Comparison of ENCODE assay signal across 8 cellular contexts in the genomic region with DNA sequence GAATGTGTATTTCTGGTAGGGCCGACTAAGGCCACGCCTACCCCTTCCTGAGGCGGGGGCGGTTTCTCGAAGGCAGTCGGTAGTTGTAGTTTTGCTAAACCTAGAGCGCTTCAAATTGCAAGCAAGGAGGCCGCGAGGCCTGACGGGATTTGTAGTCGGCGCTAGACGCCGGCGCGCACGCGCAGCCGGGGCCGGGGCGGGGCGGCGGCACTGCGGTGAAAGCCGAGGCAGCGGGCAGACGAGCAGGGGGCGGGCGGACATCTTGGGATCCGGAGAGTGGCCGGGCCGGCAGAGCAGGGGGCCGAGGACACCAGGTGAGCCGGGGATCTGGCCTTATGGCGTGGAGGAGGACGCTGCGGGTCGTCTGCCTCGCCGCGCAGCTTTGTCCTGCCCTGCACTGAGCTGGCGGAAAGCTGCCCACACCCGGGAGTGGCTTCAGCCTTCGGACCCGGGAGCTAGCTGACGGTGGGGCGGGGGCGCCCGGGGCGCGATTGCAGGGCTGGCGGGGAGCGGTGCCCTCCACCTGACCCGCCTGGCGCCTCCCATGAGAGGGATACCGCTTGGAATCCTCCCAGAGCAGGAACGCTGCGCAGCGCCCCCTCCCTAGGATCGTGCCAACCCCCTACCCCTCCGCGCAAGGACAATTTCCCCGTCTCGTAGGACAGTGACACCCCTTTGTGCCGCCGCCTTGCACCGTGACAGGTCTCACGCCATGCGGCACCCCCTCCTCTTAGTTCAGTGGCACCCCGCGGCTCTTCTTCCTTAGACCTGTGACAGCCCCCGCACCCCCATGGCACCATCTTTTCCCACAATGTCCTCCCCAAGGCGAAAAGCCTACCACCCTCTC. TPM values are rescaled to one million over a fixed set of nuclear protein-coding genes. Genes with fewer than 3 reads are reported as not detected.
DNase-seq lines count a peak whose midpoint lies in the region; ATAC-seq, FAIRE-seq and TF ChIP-seq lines count a peak whose summit lies in the region.

AP2M1 (plus strand) TSS at position 210 of the 847 bp plus-strand sequence. CDS start 2,139 bp downstream, outside the sequence.

- peak; percentile 95 for ATAC-seq in GM18873 (IDR thresholded peaks at IDR 0.05; ENCODE audit: low FRiP score, unreplicated experiment)
- ATAC-seq in HG03139 (IDR thresholded peaks at IDR 0.05; ENCODE audit: unreplicated experiment): peak; percentile 92

- H3K27ac ChIP-seq in WERI-Rb-1: peak within 1 kb of the TSS; percentile 97
- H3K27ac ChIP-seq in mammary epithelial cell (ENCODE audit: insufficient read depth, low read depth, low read length): peak within 1 kb of the TSS; percentile 53
- peak within 1 kb of the TSS; percentile 92 for H3K27ac ChIP-seq in iPS-20b (ENCODE audit: low read length)
- H3K27ac ChIP-seq in small intestine (ENCODE audit: low read depth in 1 of 2, low read length in 1 of 2): peak within 1 kb of the TSS; percentile 82 to 83

- FAIRE-seq in small intestine (lab: Jason Lieb, UNC): no peak

- H3K4me1 ChIP-seq in mammary epithelial cell (ENCODE audit: insufficient read depth, low read length) (peaks cover 29% of the 10 kb centered on the region), iPS-20b (ENCODE audit: insufficient read depth, low read length) (peaks cover 19% of the 10 kb centered on the region), small intestine (ENCODE audit: control insufficient read depth in 2 of 2, insufficient read depth in 1 of 2, low read depth in 1 of 2, low read length in 1 of 2) (peaks cover 9 to 12% of the 10 kb centered on the region in 2 donors)

- 3% methylated on average over 6 of the region's 73 CpGs for WGBS in mammary epithelial cell (ENCODE audit: low coverage, missing lambda C conversion rate)
- WGBS in small intestine, 3 donors: 0 to 1% (median 1%) methylated on average over 62 to 73 of the region's 73 CpGs

- H3K4me3 ChIP-seq in WERI-Rb-1 (ENCODE audit: low read depth, low read length) (peak within 1 kb of the TSS; percentile 91), mammary epithelial cell (replicated peaks in 1 of 3; ENCODE audit: insufficient read depth in 1 of 3, low read depth in 2 of 3, low read length in 3 of 3) (peak within 1 kb of the TSS; percentile 78 to 99 (median 82)), iPS-20b (ENCODE audit: low read length) (peak within 1 kb of the TSS; percentile 87), small intestine (ENCODE audit: low read depth in 1 of 2, low read length in 2 of 2) (peak within 1 kb of the TSS; percentile 76 to 85)

- H3K27me3 ChIP-seq in WERI-Rb-1 (ENCODE audit: insufficient read depth, low read depth, severe bottlenecking) (no peaks in the 10 kb centered on the region), mammary epithelial cell (ENCODE audit: insufficient read depth, low read length) (no peaks in the 10 kb centered on the region), iPS-20b (ENCODE audit: insufficient read depth, low read length) (no peaks in the 10 kb centered on the region), small intestine (ENCODE audit: control insufficient read depth in 2 of 2, insufficient read depth in 2 of 2, low read length in 2 of 2) (no peaks in the 10 kb centered on the region)

- TF ChIP-seq CTCF in WERI-Rb-1 (IDR thresholded peaks at IDR 0.05; ENCODE audit: low read depth, low read length) (no peak), mammary epithelial cell (conservative IDR thresholded peaks at IDR 0.05 in 1 of 2, IDR thresholded peaks at IDR 0.05 in 1 of 2; ENCODE audit: extremely low read depth in 1 of 2, insufficient read depth in 1 of 2, low read depth in 1 of 2, low read length in 2 of 2) (peak in 1 of 2 donors; percentile 10)

- peak within 1 kb of the TSS; percentile 83 for H3K4me2 ChIP-seq in mammary epithelial cell (ENCODE audit: insufficient read depth, low read depth, low read length)

- H3K9ac ChIP-seq in mammary epithelial cell (ENCODE audit: insufficient read depth, low read length) (peak within 1 kb of the TSS; percentile 70), iPS-20b (ENCODE audit: low read depth, low read length) (peak within 1 kb of the TSS; percentile 96; the same call in 1 of the 2 replicates)

- no TSS peak for BruUV-seq in mammary epithelial cell (replicated peaks; lab: Mats Ljungman, UMichigan)

- H3K36me3 ChIP-seq in WERI-Rb-1: peaks cover 65% of the 10 kb centered on the region
- H3K36me3 ChIP-seq in mammary epithelial cell (ENCODE audit: insufficient read depth, low read length): peaks cover 22% of the 10 kb centered on the region
- peaks cover 54% of the 10 kb centered on the region for H3K36me3 ChIP-seq in iPS-20b (ENCODE audit: insufficient read depth, low read depth, low read length)
- H3K36me3 ChIP-seq in small intestine (ENCODE audit: control insufficient read depth in 2 of 2, insufficient read depth in 2 of 2, low read length in 2 of 2): peaks cover 9 to 13% of the 10 kb centered on the region in 2 donors

- CTCF ChIA-PET in mammary epithelial cell (lab: Charles Lee; ENCODE audit: low non-redundant PET): interaction anchor here (0.6 to 0.7 kb wide), 3 partner anchors 32 to 907 kb away, joined by 4 to 10 read pairs (median 5); partner anchors contain the start of gene VPS8

- H2AFZ ChIP-seq in mammary epithelial cell (ENCODE audit: low read depth, low read length): peak within 1 kb of the TSS; percentile 82

- peaks cover 47% of the 10 kb centered on the region for H3K79me2 ChIP-seq in mammary epithelial cell (ENCODE audit: insufficient read depth, low read length)

- intact Hi-C loops in mammary epithelial cell (cut with micrococcal nuclease): loop anchor here (1.0 to 2.0 kb wide), 2 partner anchors 20 to 40 kb away; partner anchors contain the start of genes DVL3 and EIF2B5

- H3K9me3 ChIP-seq in WERI-Rb-1 (ENCODE audit: severe bottlenecking) (no peaks in the 10 kb centered on the region), mammary epithelial cell (replicated peaks; ENCODE audit: insufficient read depth, low read length) (no peaks in the 10 kb centered on the region), iPS-20b (ENCODE audit: insufficient read depth, low read depth, low read length) (no peaks in the 10 kb centered on the region), small intestine (ENCODE audit: control insufficient read depth, low read depth) (no peaks in the 10 kb centered on the region)

- no peaks in the 10 kb centered on the region for H4K20me1 ChIP-seq in mammary epithelial cell (ENCODE audit: insufficient read depth, low read length)

- dilution Hi-C loops in mammary epithelial cell (cut with HindIII; ENCODE audit: low sequenced_read_pairs): no loop called here

- in situ Hi-C loops in ACHN (cut with HindIII; ENCODE audit: low pct_ligation_motif_present, low pct_unique_long_range_greater_than_20kb, low sequenced_read_pairs) (no loop called here), mammary epithelial cell (cut with MboI; ENCODE audit: low sequenced_read_pairs in 2 of 2) (no loop called here)

- DNase-seq in ACHN (peak; percentile 98), NCI-H2227 (lab: John Stamatoyannopoulos, UW; ENCODE audit: unreplicated experiment) (peak; percentile 99), WERI-Rb-1 (peak; percentile 97), mammary epithelial cell (peak; percentile 98), small intestine (peak; percentile 99)

RNA-seq across cellular contexts. Expression of gene AP2M1, which starts in this region (rescaled TPM):
- 100 to 1,000 TPM; 291 to 348 TPM for total RNA-seq in mammary epithelial cell
- polyA plus RNA-seq in mammary epithelial cell (441 TPM), small intestine (100 to 1,000 TPM; 240 to 283 (median 280) TPM)
- polyA minus RNA-seq in mammary epithelial cell: 388 TPM

Comparison
In these comparisons a context has a peak if more than half of its experiments do, and no peak if none do; other contexts are left out.
1. Peak in every context shown above with its lines: DNase-seq, ATAC-seq, H3K4me3 ChIP-seq and H3K27ac ChIP-seq.